Comparison of ENCODE assay signal across 11 cellular contexts in genomic region chr11:95349345-95349942, GRCh38.
"Had no signal": no experiment of that assay in that cellular context is flagged by ENCODE, and none has a peak within 500 bp of the region (broad histone marks: within the 10 kb centered on the region; RNA-seq: fewer than 3 reads in every experiment).

No MANE protein-coding gene starts in this region.

- H3K36me3 ChIP-seq: HAP-1 had no signal

- H3K4me3 ChIP-seq: GM23248, GM23338, HAP-1 had no signal

- DNase-seq: GM23248, GOT3, H7, H9, HCEC 1CT, HFFc6 had no signal

- H2AFZ ChIP-seq: GM23248, GM23338 had no signal

- ATAC-seq: GM23338, HCT116 had no signal

- H3K9ac ChIP-seq: GM23248 had no signal

- H3K27ac ChIP-seq: GM23248 had no signal

- FAIRE-seq: H1, H54 had no signal

- H3K9me3 ChIP-seq: HAP-1 had no signal

- H3K4me2 ChIP-seq: GM23338 had no signal
